ENCODE assay signal across 2 cellular contexts in genomic region chr1:19260211-19261138, GRCh38.
TF ChIP-seq lines count a peak whose summit lies in the region.

No MANE protein-coding gene starts in this region.

TF ChIP-seq in WTC11, 78 proteins besides CTCF, POLR2A, EP300 and RAD21 (continues in another document):
- TF ChIP-seq USF2 (CRISPR knock-in tag; IDR thresholded peaks at IDR 0.05) (no peak), MXD4 (CRISPR knock-in tag; IDR thresholded peaks at IDR 0.05; ENCODE audit: borderline replicate concordance) (no peak), PRDM15 (CRISPR knock-in tag; IDR thresholded peaks at IDR 0.05) (no peak), ARID4B (CRISPR knock-in tag; IDR thresholded peaks at IDR 0.05; ENCODE audit: borderline replicate concordance) (no peak), JAZF1 (CRISPR knock-in tag; IDR thresholded peaks at IDR 0.05) (no peak), SP1 (CRISPR knock-in tag; conservative IDR thresholded peaks at IDR 0.05) (no peak), OVOL2 (CRISPR knock-in tag; IDR thresholded peaks at IDR 0.05; ENCODE audit: borderline replicate concordance) (no peak), ZNF232 (CRISPR knock-in tag; IDR thresholded peaks at IDR 0.05) (no peak), NR1H2 (CRISPR knock-in tag; IDR thresholded peaks at IDR 0.05) (no peak), E2F1 (CRISPR knock-in tag; IDR thresholded peaks at IDR 0.05) (no peak), SMAD4 (CRISPR knock-in tag; IDR thresholded peaks at IDR 0.05) (no peak), PREB (CRISPR knock-in tag; IDR thresholded peaks at IDR 0.05; ENCODE audit: borderline replicate concordance) (no peak), JUN (CRISPR knock-in tag; IDR thresholded peaks at IDR 0.05) (no peak), GTF2I (CRISPR knock-in tag; conservative IDR thresholded peaks at IDR 0.05) (no peak), CDX4 (CRISPR knock-in tag; IDR thresholded peaks at IDR 0.05; ENCODE audit: borderline replicate concordance) (no peak)

TF ChIP-seq in HepG2, 621 proteins besides CTCF, POLR2A, EP300 and RAD21:
- peak; percentile 67 for TF ChIP-seq AGO2 (optimal IDR thresholded peaks at IDR 0.05; ENCODE audit: low read depth, low read length)
- no peak for TF ChIP-seq FOSL1 (CRISPR knock-in tag; IDR thresholded peaks at IDR 0.05; ENCODE audit: borderline replicate concordance)
- no peak for TF ChIP-seq TOPORS (CRISPR knock-in tag; IDR thresholded peaks at IDR 0.05)
- TF ChIP-seq KDM5B (CRISPR knock-in tag; IDR thresholded peaks at IDR 0.05; ENCODE audit: borderline replicate concordance) = no peak
- TF ChIP-seq SAFB2 (CRISPR knock-in tag; IDR thresholded peaks at IDR 0.05; ENCODE audit: borderline replicate concordance, low read depth) = no peak
- TF ChIP-seq ZIK1 (CRISPR knock-in tag; IDR thresholded peaks at IDR 0.05; ENCODE audit: borderline replicate concordance, low read depth) = no peak
- no peak for TF ChIP-seq HMGA1 (CRISPR knock-in tag; conservative IDR thresholded peaks at IDR 0.05)
- no peak for TF ChIP-seq BRF2 (CRISPR knock-in tag; IDR thresholded peaks at IDR 0.05)
- no peak for TF ChIP-seq DBP (CRISPR knock-in tag; IDR thresholded peaks at IDR 0.05; ENCODE audit: not compliant biosample characterization)
- no peak for TF ChIP-seq ZNF687 (CRISPR knock-in tag; IDR thresholded peaks at IDR 0.05)
- TF ChIP-seq ATF7-NPFF (CRISPR knock-in tag; IDR thresholded peaks at IDR 0.05; ENCODE audit: low read depth) = 0 out of 2 replicates have a peak, but pooled peaks have one; percentile 23
- TF ChIP-seq ZSCAN25 (CRISPR knock-in tag; IDR thresholded peaks at IDR 0.05) = no peak
- TF ChIP-seq ZC3H13 (CRISPR knock-in tag; IDR thresholded peaks at IDR 0.05) = peak; percentile 21; the same call in 1 of the 2 replicates
- TF ChIP-seq SNRNP70 (IDR thresholded peaks at IDR 0.05; ENCODE audit: low read depth, low read length) = no peak
- TF ChIP-seq ZNF788 (CRISPR knock-in tag; IDR thresholded peaks at IDR 0.05; ENCODE audit: borderline replicate concordance) = no peak
- no peak for TF ChIP-seq PHF20 (CRISPR knock-in tag; IDR thresholded peaks at IDR 0.05)
- TF ChIP-seq ZNF121 (CRISPR knock-in tag; IDR thresholded peaks at IDR 0.05) = no peak
- TF ChIP-seq NR2F2 (IDR thresholded peaks at IDR 0.05; ENCODE audit: borderline replicate concordance, low read depth) = no peak
- TF ChIP-seq RBM22 (optimal IDR thresholded peaks at IDR 0.05; ENCODE audit: low read length) = peak; percentile 72
- no peak for TF ChIP-seq PLRG1 (conservative IDR thresholded peaks at IDR 0.05)
- TF ChIP-seq ZNF512B (CRISPR knock-in tag; IDR thresholded peaks at IDR 0.05; ENCODE audit: borderline replicate concordance) = no peak
- no peak for TF ChIP-seq ZNF530 (CRISPR knock-in tag; IDR thresholded peaks at IDR 0.05; ENCODE audit: low read depth)
- no peak for TF ChIP-seq MBD4 (IDR thresholded peaks at IDR 0.05; ENCODE audit: borderline replicate concordance, low read length)
- no peak for TF ChIP-seq E2F1 (CRISPR knock-in tag; IDR thresholded peaks at IDR 0.05)
